ENCODE assay signal across 2 cellular contexts in the genomic region with DNA sequence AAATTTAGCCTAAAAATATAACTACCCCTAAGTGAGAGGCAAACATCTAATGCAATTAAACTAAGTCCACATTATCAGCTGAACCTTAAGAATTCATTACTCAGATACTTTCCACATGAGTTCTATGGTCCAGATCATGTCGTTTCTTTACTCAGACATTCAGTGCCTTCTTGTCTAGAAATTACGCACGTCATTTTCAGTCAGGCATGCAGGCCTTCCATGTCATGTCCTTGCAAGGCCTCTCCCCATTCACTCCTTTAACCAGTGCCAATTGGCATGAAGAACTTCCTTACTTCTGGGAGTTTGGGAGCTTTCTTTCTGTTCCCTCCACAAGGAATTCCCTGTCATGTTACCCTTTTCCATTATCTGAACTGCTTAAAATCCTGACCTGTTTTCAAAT.
TF ChIP-seq lines count a peak whose summit lies in the region.

No MANE protein-coding gene starts in this region.

TF ChIP-seq in liver, 16 proteins besides CTCF, POLR2A, EP300 and RAD21 (continued from another document):
- peak; percentile 66 for TF ChIP-seq REST (IDR thresholded peaks at IDR 0.05)

TF ChIP-seq in HepG2, 621 proteins besides CTCF, POLR2A, EP300 and RAD21 (continued from another document):
- no peak for TF ChIP-seq ZNF318 (CRISPR knock-in tag; IDR thresholded peaks at IDR 0.05)
